12 cellular contexts compared by ENCODE assay signal in the genomic region with DNA sequence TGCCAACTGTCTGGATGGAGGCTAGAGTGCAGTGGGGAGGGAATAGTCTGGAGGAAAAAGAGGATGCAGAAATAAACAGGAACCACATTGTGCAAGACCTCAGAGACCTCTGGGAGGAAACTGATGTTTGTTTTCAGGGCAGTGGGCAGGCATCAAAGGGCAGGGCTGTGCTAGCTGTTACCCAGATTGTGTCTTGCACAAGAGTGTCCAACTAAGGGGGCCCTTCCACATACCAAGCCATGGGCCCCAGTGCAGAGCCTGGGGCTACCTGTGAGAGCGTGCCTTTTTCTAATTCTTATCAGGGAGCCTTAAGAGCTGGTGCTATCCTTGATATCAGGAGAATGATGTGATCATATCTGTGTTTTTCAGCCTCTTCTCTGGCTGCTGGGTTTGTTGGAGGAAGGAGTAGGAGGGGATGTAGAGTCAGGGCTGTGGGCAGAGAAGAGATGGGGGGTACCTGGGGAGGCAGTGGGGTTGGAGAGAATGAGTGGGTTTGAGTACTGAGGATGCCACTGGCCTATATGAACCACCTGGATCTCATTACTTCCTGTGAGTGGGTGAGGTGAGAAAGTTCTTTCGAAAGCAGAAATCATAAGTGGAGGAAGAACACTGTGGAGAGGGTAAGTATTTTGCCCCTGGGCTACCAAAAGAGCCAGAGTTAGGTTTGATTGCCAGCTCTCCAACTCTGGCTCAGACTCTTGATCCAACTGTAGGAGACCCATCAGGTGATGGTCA.
DNase-seq lines count a peak whose midpoint lies in the region; ATAC-seq and TF ChIP-seq lines count a peak whose summit lies in the region.
"Had no signal": no experiment of that assay in that cellular context is flagged by ENCODE, and none has a peak within 500 bp of the region (broad histone marks: within the 10 kb centered on the region; RNA-seq: fewer than 3 reads in every experiment).

No MANE protein-coding gene starts in this region.

- H3K27me3 Mint-ChIP-seq in CD4-positive, alpha-beta T cell: no peaks in the 10 kb centered on the region
- H3K27me3 Mint-ChIP-seq in activated CD8-positive, alpha-beta memory T cell treated with anti-CD3 and anti-CD28 coated beads, Interleukin-2, amount 10 ng/mL, durations not matched to agents 7 days and 5 days: peaks cover 5% of the 10 kb centered on the region

- DNase-seq in CD4-positive, alpha-beta T cell: no peak
- no peak for DNase-seq in activated CD8-positive, alpha-beta memory T cell treated with anti-CD3 and anti-CD28 coated beads, Interleukin-2, amount 10 ng/mL, durations not matched to agents 7 days and 5 days
- DNase-seq in left lung (no peak), AG08396 (ENCODE audit: low spot score) (no peak), NCI-H187 treated with DMSO at 0.1 percent for 48 hours (lab: John Stamatoyannopoulos, UW) (no peak), SW480 (ENCODE audit: low spot score) (no peak)
- DNase-seq in activated effector memory CD4-positive, alpha-beta T cell treated with Interleukin-2 at 50 U/mL for 16 hours: no peak
- DNase-seq: activated effector memory CD4-positive, alpha-beta T cell treated with anti-CD3 and anti-CD28 coated beads, Interleukin-2, amount 50 U/mL, for 16 hours; NCI-H2171 treated with DMSO at 0.1 percent for 48 hours had no signal

- H3K4me3 Mint-ChIP-seq in CD4-positive, alpha-beta T cell: no peak overlapping the region
- no peak overlapping the region for H3K4me3 Mint-ChIP-seq in activated CD8-positive, alpha-beta memory T cell treated with anti-CD3 and anti-CD28 coated beads, Interleukin-2, amount 10 ng/mL, durations not matched to agents 7 days and 5 days
- H3K4me3 Mint-ChIP-seq: type B pancreatic cell had no signal

- intact Hi-C loops in CD4-positive, alpha-beta T cell (cut with DNase I, micrococcal nuclease): no loop called here
- intact Hi-C loops in left lung (cut with DNase I): no loop called here

- H3K27ac Mint-ChIP-seq in CD4-positive, alpha-beta T cell: peak overlapping the region; percentile 0
- H3K27ac Mint-ChIP-seq in activated CD8-positive, alpha-beta memory T cell treated with anti-CD3 and anti-CD28 coated beads, Interleukin-2, amount 10 ng/mL, durations not matched to agents 7 days and 5 days: peak overlapping the region; percentile 66
- H3K27ac Mint-ChIP-seq: type B pancreatic cell had no signal

- H3K4me2 ChIP-seq in BLaER1: peak overlapping the region; percentile 89

- H3K9me3 ChIP-seq in BLaER1: peaks cover 8% of the 10 kb centered on the region; the same call in 1 of the 2 replicates
- H3K9me3 ChIP-seq in CD4-positive, alpha-beta T cell (ENCODE audit: control insufficient read depth, low read length): no peaks in the 10 kb centered on the region
- H3K9me3 ChIP-seq in left lung: no peaks in the 10 kb centered on the region

- CTCF ChIA-PET in CD4-positive, alpha-beta T cell (lab: Charles Lee): no interaction called here
- CTCF ChIA-PET in activated CD8-positive, alpha-beta memory T cell treated with anti-CD3 and anti-CD28 coated beads, Interleukin-2, amount 10 ng/mL, durations not matched to agents 7 days and 5 days (lab: Charles Lee): interaction anchor here (0.9 to 1.5 kb wide), 3 partner anchors 10 to 33 kb away, joined by 3 to 4 read pairs (median 4); no protein-coding TSS in a partner anchor

- POLR2A ChIA-PET in CD4-positive, alpha-beta T cell (lab: Charles Lee): interaction anchor here (1.2 kb wide), 1 partner anchor 32 kb away, joined by 3 read pairs; no protein-coding TSS in a partner anchor

- no peak for TF ChIP-seq CTCF in CD4-positive, alpha-beta T cell (IDR thresholded peaks at IDR 0.05)
- no peak for TF ChIP-seq CTCF in left lung (IDR thresholded peaks at IDR 0.05)

- H4K20me1 ChIP-seq in BLaER1: peaks cover 22% of the 10 kb centered on the region; the same call in 1 of the 2 replicates

- no peak overlapping the region for H3K9ac ChIP-seq in BLaER1

- H3K4me3 ChIP-seq in BLaER1 (no peak overlapping the region), left lung (no peak overlapping the region)
- H3K4me3 ChIP-seq: coronary artery had no signal

- H3K4me1 ChIP-seq in BLaER1 (peaks cover 45% of the 10 kb centered on the region), left lung (peaks cover 0 to 11% of the 10 kb centered on the region in 2 donors)

- H3K27me3 ChIP-seq in BLaER1 (no peaks in the 10 kb centered on the region), left lung (peaks cover 0 to 12% of the 10 kb centered on the region in 2 donors)
- H3K27me3 ChIP-seq in CD4-positive, alpha-beta T cell (ENCODE audit: control insufficient read depth, insufficient read depth, low read length): no peaks in the 10 kb centered on the region

- H3K36me3 ChIP-seq in BLaER1 (no peaks in the 10 kb centered on the region), left lung (no peaks in the 10 kb centered on the region)

- H3K27ac ChIP-seq in BLaER1 (peak overlapping the region; percentile 55; the same call in 1 of the 2 replicates), left lung (no peak overlapping the region)
- H3K27ac ChIP-seq in CD4-positive, alpha-beta T cell (ENCODE audit: low read depth, low read length): no peak overlapping the region
- H3K27ac ChIP-seq: coronary artery had no signal

- no peaks in the 10 kb centered on the region for H3K36me3 Mint-ChIP-seq in CD4-positive, alpha-beta T cell (ENCODE audit: low read depth)
- peaks cover 3% of the 10 kb centered on the region for H3K36me3 Mint-ChIP-seq in activated CD8-positive, alpha-beta memory T cell treated with anti-CD3 and anti-CD28 coated beads, Interleukin-2, amount 10 ng/mL, durations not matched to agents 7 days and 5 days

- no peaks in the 10 kb centered on the region for H3K9me3 Mint-ChIP-seq in CD4-positive, alpha-beta T cell
- H3K9me3 Mint-ChIP-seq in activated CD8-positive, alpha-beta memory T cell treated with anti-CD3 and anti-CD28 coated beads, Interleukin-2, amount 10 ng/mL, durations not matched to agents 7 days and 5 days (ENCODE audit: low read depth): peaks cover 3% of the 10 kb centered on the region

- peaks cover 57% of the 10 kb centered on the region for H3K4me1 Mint-ChIP-seq in CD4-positive, alpha-beta T cell (ENCODE audit: low read depth)
- peaks cover 34% of the 10 kb centered on the region for H3K4me1 Mint-ChIP-seq in activated CD8-positive, alpha-beta memory T cell treated with anti-CD3 and anti-CD28 coated beads, Interleukin-2, amount 10 ng/mL, durations not matched to agents 7 days and 5 days

- peak; percentile 50 for ATAC-seq in CD4-positive, alpha-beta T cell (ENCODE audit: poor library complexity)
- ATAC-seq in activated CD8-positive, alpha-beta memory T cell treated with anti-CD3 and anti-CD28 coated beads, Interleukin-2, amount 10 ng/mL, durations not matched to agents 7 days and 5 days: peak; percentile 59
- ATAC-seq in left lung: peak; percentile 42
